ENCODE assay signal across 21 cellular contexts in the genomic region with DNA sequence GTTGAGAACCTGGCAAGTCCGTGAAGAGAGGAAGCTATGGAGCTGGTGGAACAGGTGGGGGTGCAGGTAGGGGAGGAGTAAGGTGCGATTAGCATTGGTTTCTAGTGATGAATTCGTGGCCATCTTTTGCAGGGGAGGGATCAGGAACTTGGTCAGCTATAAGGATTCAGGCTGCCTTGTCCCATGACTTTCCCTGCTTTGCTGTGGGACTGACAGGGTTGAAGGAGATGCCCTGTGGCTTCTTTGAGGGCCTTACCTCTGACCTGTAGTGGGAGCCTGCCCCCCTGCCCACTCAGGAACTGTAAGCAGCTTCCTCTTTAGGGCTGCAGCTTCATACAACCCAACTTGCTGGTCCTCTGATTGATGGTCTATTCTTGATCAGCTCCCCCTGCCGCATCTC.
DNase-seq lines count a peak whose midpoint lies in the region; ATAC-seq and TF ChIP-seq lines count a peak whose summit lies in the region.
"Had no signal": no experiment of that assay in that cellular context is flagged by ENCODE, and none has a peak within 500 bp of the region (broad histone marks: within the 10 kb centered on the region; RNA-seq: fewer than 3 reads in every experiment).

No MANE protein-coding gene starts in this region.

- H3K4me3 ChIP-seq in vagina (no peak overlapping the region), sigmoid colon (no peak overlapping the region)
- H3K4me3 ChIP-seq: BLaER1 had no signal

- no peak overlapping the region for H3K27ac Mint-ChIP-seq in activated CD8-positive, alpha-beta memory T cell treated with anti-CD3 and anti-CD28 coated beads, Interleukin-2, amount 10 ng/mL, durations not matched to agents 7 days and 5 days
- H3K27ac Mint-ChIP-seq in nephron = peak overlapping the region; percentile 5 to 27 (median 12)
- H3K27ac Mint-ChIP-seq: CD14-positive monocyte; CD4-positive, alpha-beta memory T cell; CD4-positive, CD25-positive, alpha-beta regulatory T cell; CD8-positive, alpha-beta memory T cell had no signal

- TF ChIP-seq POLR2A in vagina (IDR thresholded peaks at IDR 0.05) = no peak
- TF ChIP-seq POLR2A in sigmoid colon (IDR thresholded peaks at IDR 0.05) = no peak

- H3K36me3 ChIP-seq in vagina (no peaks in the 10 kb centered on the region), sigmoid colon (no peaks in the 10 kb centered on the region)
- H3K36me3 ChIP-seq: BE2C, BLaER1 had no signal

- H3K9me3 ChIP-seq in vagina (no peaks in the 10 kb centered on the region), sigmoid colon (no peaks in the 10 kb centered on the region)
- H3K9me3 ChIP-seq: BE2C, BLaER1 had no signal

- H3K36me3 Mint-ChIP-seq in activated CD8-positive, alpha-beta memory T cell treated with anti-CD3 and anti-CD28 coated beads, Interleukin-2, amount 10 ng/mL, durations not matched to agents 7 days and 5 days = no peaks in the 10 kb centered on the region
- H3K36me3 Mint-ChIP-seq in nephron (ENCODE audit: low read depth) = no peaks in the 10 kb centered on the region
- H3K36me3 Mint-ChIP-seq: CD14-positive monocyte; CD4-positive, alpha-beta memory T cell; CD4-positive, CD25-positive, alpha-beta regulatory T cell; CD8-positive, alpha-beta memory T cell had no signal

- no peaks in the 10 kb centered on the region for H3K27me3 ChIP-seq in vagina
- H3K27me3 ChIP-seq in sigmoid colon = no peaks in the 10 kb centered on the region
- H3K27me3 ChIP-seq: BE2C, BLaER1 had no signal

- peaks cover 13% of the 10 kb centered on the region for H3K27me3 Mint-ChIP-seq in activated CD8-positive, alpha-beta memory T cell treated with anti-CD3 and anti-CD28 coated beads, Interleukin-2, amount 10 ng/mL, durations not matched to agents 7 days and 5 days
- peaks cover 19% of the 10 kb centered on the region for H3K27me3 Mint-ChIP-seq in nephron (ENCODE audit: low read depth)

- no peak for TF ChIP-seq EP300 in sigmoid colon (IDR thresholded peaks at IDR 0.05)

- intact Hi-C loops in vagina (cut with DNase I) (no loop called here), sigmoid colon (cut with DNase I) (no loop called here)

- H3K4me1 ChIP-seq in vagina (peaks cover 6% of the 10 kb centered on the region), sigmoid colon (peaks cover 0 to 4% (median 2%) of the 10 kb centered on the region in 4 donors)
- H3K4me1 ChIP-seq: BLaER1 had no signal

- no peaks in the 10 kb centered on the region for H3K4me1 Mint-ChIP-seq in activated CD8-positive, alpha-beta memory T cell treated with anti-CD3 and anti-CD28 coated beads, Interleukin-2, amount 10 ng/mL, durations not matched to agents 7 days and 5 days
- peaks cover 24% of the 10 kb centered on the region for H3K4me1 Mint-ChIP-seq in nephron
- H3K4me1 Mint-ChIP-seq: CD4-positive, alpha-beta memory T cell; CD8-positive, alpha-beta memory T cell had no signal

- DNase-seq in activated CD8-positive, alpha-beta memory T cell treated with anti-CD3 and anti-CD28 coated beads, Interleukin-2, amount 10 ng/mL, durations not matched to agents 7 days and 5 days = peak; percentile 18
- DNase-seq in activated CD8-positive, alpha-beta memory T cell treated with anti-CD3 and anti-CD28 coated beads for 24 hours = no peak
- DNase-seq in ecto neural progenitor cell (ENCODE audit: low spot score) = peak; percentile 30
- peak; percentile 52 to 64 for DNase-seq in vagina (ENCODE audit: extremely low spot score in 2 of 2)
- no peak for DNase-seq in sigmoid colon
- no peak for DNase-seq in DMS114 treated with DMSO at 0.1 percent for 48 hours (lab: John Stamatoyannopoulos, UW; ENCODE audit: unreplicated experiment)
- DNase-seq: ACHN; BE2C; C1 segment of cervical spinal cord; CD4-positive, alpha-beta memory T cell; CD4-positive, CD25-positive, alpha-beta regulatory T cell; CD8-positive, alpha-beta memory T cell; COR-L47; DMS 273 treated with DMSO at 0.1 percent for 48 hours; DMS79 treated with DMSO at 0.1 percent for 48 hours; GF-D8 had no signal

- no peak for ATAC-seq in activated CD8-positive, alpha-beta memory T cell treated with anti-CD3 and anti-CD28 coated beads, Interleukin-2, amount 10 ng/mL, durations not matched to agents 7 days and 5 days
- no peak for ATAC-seq in HG03520 (IDR thresholded peaks at IDR 0.05; ENCODE audit: unreplicated experiment)

- WGBS in sigmoid colon, 2 donors = 79 to 83% methylated on average over 4 of the region's 4 CpGs

- no peaks in the 10 kb centered on the region for H3K9me3 Mint-ChIP-seq in activated CD8-positive, alpha-beta memory T cell treated with anti-CD3 and anti-CD28 coated beads, Interleukin-2, amount 10 ng/mL, durations not matched to agents 7 days and 5 days (ENCODE audit: low read depth)
- H3K9me3 Mint-ChIP-seq in nephron = peaks cover 19% of the 10 kb centered on the region
- H3K9me3 Mint-ChIP-seq: CD4-positive, alpha-beta memory T cell; CD8-positive, alpha-beta memory T cell had no signal

- H3K4me3 Mint-ChIP-seq in activated CD8-positive, alpha-beta memory T cell treated with anti-CD3 and anti-CD28 coated beads, Interleukin-2, amount 10 ng/mL, durations not matched to agents 7 days and 5 days = no peak overlapping the region
- H3K4me3 Mint-ChIP-seq in nephron = no peak overlapping the region
- H3K4me3 Mint-ChIP-seq: CD14-positive monocyte; CD4-positive, alpha-beta memory T cell; CD4-positive, CD25-positive, alpha-beta regulatory T cell; CD8-positive, alpha-beta memory T cell had no signal

- CTCF ChIA-PET in activated CD8-positive, alpha-beta memory T cell treated with anti-CD3 and anti-CD28 coated beads, Interleukin-2, amount 10 ng/mL, durations not matched to agents 7 days and 5 days (lab: Charles Lee) = interaction anchor here (1.0 to 2.1 kb wide), 5 partner anchors 12 to 249 kb away, joined by 3 to 10 read pairs (median 3); no protein-coding TSS in a partner anchor

- H3K27ac ChIP-seq in vagina = no peak overlapping the region
- no peak overlapping the region for H3K27ac ChIP-seq in sigmoid colon
- H3K27ac ChIP-seq: 22Rv1, BLaER1 had no signal

- no peak for TF ChIP-seq CTCF in nephron (IDR thresholded peaks at IDR 0.05; ENCODE audit: unreplicated experiment in 3 of 3)
- no peak for TF ChIP-seq CTCF in vagina (IDR thresholded peaks at IDR 0.05)
- no peak for TF ChIP-seq CTCF in sigmoid colon (IDR thresholded peaks at IDR 0.05)

Comparison
In these comparisons a context has a peak if more than half of its experiments do, and no peak if none do; other contexts are left out.
1. DNase-seq: peak in activated CD8-positive, alpha-beta memory T cell treated with anti-CD3 and anti-CD28 coated beads, Interleukin-2, amount 10 ng/mL, durations not matched to agents 7 days and 5 days (single experiment), ecto neural progenitor cell (single experiment) and vagina (2 of 2); none in activated CD8-positive, alpha-beta memory T cell treated with anti-CD3 and anti-CD28 coated beads for 24 hours (single experiment), sigmoid colon (single experiment) and DMS114 treated with DMSO at 0.1 percent for 48 hours (single experiment).